Comparison of ENCODE assay signal across 9 cellular contexts in the genomic region with DNA sequence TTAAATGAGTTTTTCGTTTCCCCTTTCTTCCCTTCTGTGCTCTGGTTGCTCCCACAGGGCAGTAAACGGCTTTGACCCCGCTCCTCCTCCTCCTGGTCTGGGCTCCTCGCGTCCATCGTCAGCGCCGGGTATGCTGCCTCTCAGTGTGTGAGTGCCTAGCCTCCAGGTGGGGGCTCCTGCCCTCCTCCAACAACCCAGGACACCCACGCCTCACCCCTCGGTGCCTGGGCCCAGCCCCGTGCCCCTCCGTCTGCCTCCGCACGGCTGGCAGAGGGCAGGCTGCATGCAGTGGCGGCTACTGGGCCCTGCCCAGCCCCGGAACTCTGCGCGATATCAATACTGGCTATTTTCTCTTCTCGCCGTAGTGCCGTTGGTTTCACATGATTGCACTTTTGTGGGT.
"Had no signal": no experiment of that assay in that cellular context is flagged by ENCODE, and none has a peak within 500 bp of the region (broad histone marks: within the 10 kb centered on the region; RNA-seq: fewer than 3 reads in every experiment).

No MANE protein-coding gene starts in this region.

- H3K9me3 ChIP-seq: heart right ventricle, suprapubic skin had no signal

- H3K27me3 Mint-ChIP-seq: activated CD4-positive, alpha-beta memory T cell treated with anti-CD3 and anti-CD28 coated beads for 36 hours; activated naive CD8-positive, alpha-beta T cell treated with anti-CD3 and anti-CD28 coated beads, Interleukin-2, amount 10 ng/mL, durations not matched to agents 7 days and 5 days; natural killer cell treated with Interleukin-12 subunit alpha and Interleukin-12 subunit beta and Interleukin-15 and Interleukin-18, amount 100 ng/mL, for 72 hours had no signal

- H3K4me1 Mint-ChIP-seq: activated naive CD8-positive, alpha-beta T cell treated with anti-CD3 and anti-CD28 coated beads, Interleukin-2, amount 10 ng/mL, durations not matched to agents 7 days and 5 days had no signal

- DNase-seq: activated CD4-positive, alpha-beta memory T cell treated with anti-CD3 and anti-CD28 coated beads for 36 hours; activated CD4-positive, alpha-beta T cell treated with anti-CD3 and anti-CD28 coated beads for 1 hour; activated naive CD8-positive, alpha-beta T cell treated with anti-CD3 and anti-CD28 coated beads, Interleukin-2, amount 10 ng/mL, durations not matched to agents 7 days and 5 days; heart right ventricle; mammary epithelial cell; stimulated activated CD4-positive, alpha-beta T cell treated with anti-CD3 and anti-CD28 coated beads, Interleukin-2, amount 100 ng/mL, for 48 hours; stimulated activated naive CD8-positive, alpha-beta T cell treated with anti-CD3 and anti-CD28 coated beads, Interleukin-15, Interleukin-2, amounts not matched to agents 100 U/mL and 50 U/mL, for 24 hours had no signal

- H3K27me3 ChIP-seq: heart right ventricle, suprapubic skin had no signal

- H3K4me3 Mint-ChIP-seq: activated CD4-positive, alpha-beta memory T cell treated with anti-CD3 and anti-CD28 coated beads for 36 hours; activated naive CD8-positive, alpha-beta T cell treated with anti-CD3 and anti-CD28 coated beads, Interleukin-2, amount 10 ng/mL, durations not matched to agents 7 days and 5 days; natural killer cell treated with Interleukin-12 subunit alpha and Interleukin-12 subunit beta and Interleukin-15 and Interleukin-18, amount 100 ng/mL, for 72 hours had no signal

- H3K4me3 ChIP-seq: heart right ventricle, suprapubic skin had no signal

- H3K27ac Mint-ChIP-seq: activated CD4-positive, alpha-beta memory T cell treated with anti-CD3 and anti-CD28 coated beads for 36 hours; activated naive CD8-positive, alpha-beta T cell treated with anti-CD3 and anti-CD28 coated beads, Interleukin-2, amount 10 ng/mL, durations not matched to agents 7 days and 5 days; natural killer cell treated with Interleukin-12 subunit alpha and Interleukin-12 subunit beta and Interleukin-15 and Interleukin-18, amount 100 ng/mL, for 72 hours had no signal

- H3K9me3 Mint-ChIP-seq: activated CD4-positive, alpha-beta memory T cell treated with anti-CD3 and anti-CD28 coated beads for 36 hours; activated naive CD8-positive, alpha-beta T cell treated with anti-CD3 and anti-CD28 coated beads, Interleukin-2, amount 10 ng/mL, durations not matched to agents 7 days and 5 days; natural killer cell treated with Interleukin-12 subunit alpha and Interleukin-12 subunit beta and Interleukin-15 and Interleukin-18, amount 100 ng/mL, for 72 hours had no signal

- H3K27ac ChIP-seq: suprapubic skin had no signal
